ENCODE assay signal across 8 cellular contexts in the genomic region with DNA sequence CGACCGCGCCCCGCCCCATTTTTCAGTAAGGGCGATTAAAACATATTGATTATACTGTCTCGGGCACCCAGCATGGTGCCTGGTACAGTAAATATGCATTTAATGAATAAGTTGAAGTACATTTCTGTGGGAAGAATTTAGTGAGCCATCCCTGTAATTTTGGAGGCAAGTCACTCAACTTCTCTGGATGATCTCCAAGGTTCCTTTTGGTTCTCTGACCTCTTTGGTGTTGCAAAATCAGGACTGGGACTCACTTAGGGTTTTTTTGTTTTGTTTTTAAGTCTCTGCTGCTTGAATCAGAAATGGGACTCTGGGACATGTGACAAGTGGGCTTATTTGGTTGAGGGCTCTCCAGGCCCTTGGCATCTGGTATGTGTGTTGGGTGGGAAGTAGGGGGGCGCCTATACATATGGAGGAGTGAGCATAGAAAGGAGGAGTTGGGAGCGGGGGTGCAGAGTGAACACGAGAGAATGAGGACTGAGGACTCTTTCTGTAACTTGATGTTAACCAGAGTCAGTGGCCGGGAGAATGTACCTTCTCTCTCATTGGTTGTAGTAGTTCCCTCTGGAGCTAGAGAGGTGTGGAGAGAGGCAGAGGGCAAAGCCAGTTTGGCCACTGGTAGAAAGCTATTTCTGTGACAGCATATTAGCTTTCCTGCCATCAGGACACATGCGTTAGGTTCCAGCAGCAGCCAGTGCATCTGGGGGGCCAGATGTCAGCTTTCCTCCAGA. TPM values are rescaled to one million over a fixed set of nuclear protein-coding genes. Genes with fewer than 3 reads are reported as not detected.
A peak's percentile ranks its signal among the peaks of the same experiment; 100 is the strongest.
DNase-seq lines count a peak whose midpoint lies in the region; ATAC-seq and TF ChIP-seq lines count a peak whose summit lies in the region.

No MANE protein-coding gene starts in this region.

- peaks cover 50% of the 10 kb centered on the region for H3K4me1 ChIP-seq in mesodermal cell (ENCODE audit: control insufficient read depth, insufficient read depth, low read length, poor library complexity, severe bottlenecking)

- peaks cover 60% of the 10 kb centered on the region for H3K4me1 Mint-ChIP-seq in HFFc6 (ENCODE audit: low read depth)

- H3K9me3 ChIP-seq in mesodermal cell (ENCODE audit: control insufficient read depth, low read length) = no peaks in the 10 kb centered on the region

- no peak for TF ChIP-seq CTCF in AG04449 (IDR thresholded peaks at IDR 0.05; ENCODE audit: insufficient read depth, low read length, missing control alignments)
- peak; percentile 48; the same call in 1 of the 2 replicates for TF ChIP-seq CTCF in HFFc6 (IDR thresholded peaks at IDR 0.05)
- no peak for TF ChIP-seq CTCF in cardiac fibroblast (IDR thresholded peaks at IDR 0.05; ENCODE audit: low read depth, low read length)

- H3K4me3 ChIP-seq in AG04449 (ENCODE audit: low read depth, low read length) (peak overlapping the region; percentile 80), cardiac fibroblast (replicated peaks in 1 of 2; ENCODE audit: low read depth in 2 of 2, low read length in 2 of 2) (peak overlapping the region; percentile 90 to 92), mesodermal cell (ENCODE audit: extremely low read depth, insufficient read depth, low read length, poor library complexity, severe bottlenecking) (peak overlapping the region; percentile 84)

- no peak for ATAC-seq in HG03521 (IDR thresholded peaks at IDR 0.05; ENCODE audit: unreplicated experiment)
- no peak for ATAC-seq in HG02840 (IDR thresholded peaks at IDR 0.05; ENCODE audit: low FRiP score, unreplicated experiment)

- H3K27ac ChIP-seq in mesodermal cell (ENCODE audit: low read depth, low read length, severe bottlenecking) = no peak overlapping the region

- CTCF ChIA-PET in AG04449 (lab: Yijun Ruan, JAX) = interaction anchor here (1.0 to 6.7 kb wide), 6 partner anchors 7 to 132 kb away, joined by 3 to 78 read pairs (median 4); no protein-coding TSS in a partner anchor

- POLR2A ChIA-PET in AG04449 (lab: Yijun Ruan, JAX) = interaction anchor here (1.0 to 2.2 kb wide), 3 partner anchors 39 to 133 kb away, joined by 3 to 13 read pairs (median 4); a partner anchor contains a TSS

- peak overlapping the region; percentile 73 for H3K27ac Mint-ChIP-seq in HFFc6

- no peak for DNase-seq in AG04449 (ENCODE audit: low read depth, low spot score)
- no peak for DNase-seq in HFFc6
- DNase-seq in cardiac fibroblast (ENCODE audit: low read depth in 2 of 2) = peak; percentile 69 to 76
- no peak for DNase-seq in NCI-H1105 (lab: John Stamatoyannopoulos, UW)
- no peak for DNase-seq in H4 (ENCODE audit: low spot score)

- 41 to 58% methylated on average over 4 to 8 of the region's 11 CpGs for WGBS in mesodermal cell (ENCODE audit: insufficient coverage in 2 of 2), 2 experiments

- peaks cover 2% of the 10 kb centered on the region; the same call in 1 of the 2 replicates for H3K27me3 Mint-ChIP-seq in HFFc6 (ENCODE audit: insufficient read depth)

- H3K36me3 ChIP-seq in mesodermal cell (ENCODE audit: control insufficient read depth, insufficient read depth, low read length) = no peaks in the 10 kb centered on the region

- H3K36me3 Mint-ChIP-seq in HFFc6 (ENCODE audit: low read depth) = peaks cover 5% of the 10 kb centered on the region

- peak overlapping the region; percentile 93 for H3K4me3 Mint-ChIP-seq in HFFc6

- H3K9me3 Mint-ChIP-seq in HFFc6 = no peaks in the 10 kb centered on the region

RNA-seq across cellular contexts. Expression of a gene that starts 1.9 kb away (rescaled TPM):
- total RNA-seq in HFFc6 (2021; fragmentation: NEBNext Ultra II Directional; extraction: Animal tissue kit (Norgen Biotek cat#: 25700)) = 10 to 100 TPM; 31.1 to 37.1 (median 32.3) TPM
- 13.1 TPM for polyA plus RNA-seq in mesodermal cell (2013, experiment 1 of 2)
- 16.7 TPM for polyA plus RNA-seq in mesodermal cell (2013, experiment 2 of 2)
- total RNA-seq in H4 (2014; rRNA removed; shearing (Covaris generic)) = 9.5 and 10.3 TPM in 2 replicates

RNA-seq across cellular contexts. Expression of a gene that starts 49.8 kb away (rescaled TPM):
- total RNA-seq in HFFc6 (2021; fragmentation: NEBNext Ultra II Directional; extraction: Animal tissue kit (Norgen Biotek cat#: 25700)) = 1 to 10 TPM; 6.5 to 8.5 (median 7.3) TPM
- polyA plus RNA-seq in mesodermal cell (2013, experiment 1 of 2) = 7.8 TPM
- polyA plus RNA-seq in mesodermal cell (2013, experiment 2 of 2) = 6.7 TPM
- total RNA-seq in H4 (2014; rRNA removed; shearing (Covaris generic)) = 8.3 and 10.5 TPM in 2 replicates

Comparison
In these comparisons a context has a peak if more than half of its experiments do, and no peak if none do; other contexts are left out.
1. DNase-seq: peak in cardiac fibroblast (2 of 2); none in AG04449 (single experiment), HFFc6 (single experiment), NCI-H1105 (single experiment) and H4 (single experiment).
2. Peak in every context shown above with its lines, with median percentiles within 50 percentile points of each other: H3K4me3 ChIP-seq.